15 cellular contexts compared by ENCODE assay signal in the genomic region with DNA sequence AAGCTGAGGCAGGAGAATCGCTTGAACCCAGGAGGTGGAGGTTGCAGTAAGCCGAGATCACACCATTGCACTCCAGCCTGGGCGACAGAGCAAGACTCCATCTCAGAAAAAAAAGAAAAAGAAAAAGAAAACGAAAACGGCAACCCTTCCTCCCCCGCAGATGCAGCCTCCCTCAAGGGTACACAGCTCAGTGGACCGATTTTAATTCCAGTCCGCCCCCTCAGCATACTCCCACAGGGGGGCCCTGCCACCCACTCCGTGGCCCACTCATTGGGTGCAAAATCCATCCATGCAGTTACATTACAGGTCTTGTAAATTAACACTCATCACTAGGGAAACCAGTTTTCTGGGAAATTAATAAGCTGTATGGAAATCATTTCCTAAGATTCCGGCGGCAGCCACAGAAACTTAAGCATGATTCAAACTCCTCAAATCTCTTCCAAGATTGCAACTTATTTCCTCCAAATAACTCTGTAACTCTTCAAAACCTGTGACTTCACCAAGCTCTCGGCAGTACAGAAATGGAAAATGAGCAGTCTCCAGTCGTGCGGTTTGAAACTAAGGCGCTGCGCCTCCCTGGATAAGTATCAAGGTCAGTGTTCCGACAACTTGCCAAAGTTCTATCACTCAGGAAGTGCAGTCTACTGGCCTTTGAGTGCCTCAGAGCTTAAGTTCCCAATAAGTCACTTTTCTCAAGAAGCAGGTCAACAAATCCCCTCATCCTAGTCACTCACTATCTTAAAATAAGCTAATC. TPM values are rescaled to one million over a fixed set of nuclear protein-coding genes. Genes with fewer than 3 reads are reported as not detected.
DNase-seq lines count a peak whose midpoint lies in the region; ATAC-seq, FAIRE-seq and TF ChIP-seq lines count a peak whose summit lies in the region.
"Had no signal": no experiment of that assay in that cellular context is flagged by ENCODE, and none has a peak within 500 bp of the region (broad histone marks: within the 10 kb centered on the region; RNA-seq: fewer than 3 reads in every experiment).

No MANE protein-coding gene starts in this region.

- H3K4me1 Mint-ChIP-seq in endothelial cell (ENCODE audit: unreplicated experiment), result peaks cover 39% of the 10 kb centered on the region
- no peaks in the 10 kb centered on the region for H3K4me1 Mint-ChIP-seq in activated naive CD8-positive, alpha-beta T cell treated with anti-CD3 and anti-CD28 coated beads for 36 hours

- H3K9me3 ChIP-seq in GM23248 (ENCODE audit: low read depth) (no peaks in the 10 kb centered on the region), small intestine (ENCODE audit: control insufficient read depth, low read depth) (no peaks in the 10 kb centered on the region)

- 38 to 39% methylated on average over 17 of the region's 17 CpGs for WGBS in GM23248 (ENCODE audit: low coverage in 1 of 2, low lambda C conversion rate in 2 of 2, missing lambda C conversion rate in 2 of 2), 2 experiments
- 36 to 56% (median 46%) methylated on average over 15 to 17 of the region's 17 CpGs for WGBS in small intestine, 3 donors

- peak overlapping the region; percentile 26 for H3K27ac Mint-ChIP-seq in endothelial cell (ENCODE audit: unreplicated experiment)
- H3K27ac Mint-ChIP-seq in activated naive CD8-positive, alpha-beta T cell treated with anti-CD3 and anti-CD28 coated beads for 36 hours, result no peak overlapping the region
- H3K27ac Mint-ChIP-seq: progenitor cell of endocrine pancreas; T-helper 2 cell treated with Interferon-gamma antibody and Interleukin-4, amounts not matched to agents 5 μg/mL and 100 μg/mL, for 36 hours had no signal

- H3K4me3 ChIP-seq in GM23248 (no peak overlapping the region), small intestine (ENCODE audit: low read depth in 1 of 2, low read length in 2 of 2) (no peak overlapping the region)
- H3K4me3 ChIP-seq: lung had no signal

- no peaks in the 10 kb centered on the region for H3K36me3 Mint-ChIP-seq in endothelial cell (ENCODE audit: low read depth, unreplicated experiment)
- H3K36me3 Mint-ChIP-seq in activated naive CD8-positive, alpha-beta T cell treated with anti-CD3 and anti-CD28 coated beads for 36 hours, result no peaks in the 10 kb centered on the region

- H3K9ac ChIP-seq in GM23248, result no peak overlapping the region

- H3K9me3 Mint-ChIP-seq in endothelial cell (ENCODE audit: unreplicated experiment), result no peaks in the 10 kb centered on the region
- H3K9me3 Mint-ChIP-seq in activated naive CD8-positive, alpha-beta T cell treated with anti-CD3 and anti-CD28 coated beads for 36 hours, result no peaks in the 10 kb centered on the region
- H3K9me3 Mint-ChIP-seq: T-helper 2 cell treated with Interferon-gamma antibody and Interleukin-4, amounts not matched to agents 5 μg/mL and 100 μg/mL, for 36 hours had no signal

- no peaks in the 10 kb centered on the region for H3K9me2 ChIP-seq in GM23248 (ENCODE audit: insufficient read depth)

- peaks cover 7% of the 10 kb centered on the region for H3K4me1 ChIP-seq in GM23248 (ENCODE audit: insufficient read depth)
- peaks cover 0 to 18% of the 10 kb centered on the region in 2 donors for H3K4me1 ChIP-seq in small intestine (ENCODE audit: control insufficient read depth in 2 of 2, insufficient read depth in 1 of 2, low read depth in 1 of 2, low read length in 1 of 2)

- no peaks in the 10 kb centered on the region for H3F3A ChIP-seq in GM23248 (ENCODE audit: insufficient read depth)

- peaks cover 7% of the 10 kb centered on the region for H3K27me3 Mint-ChIP-seq in endothelial cell (ENCODE audit: unreplicated experiment)
- peaks cover 4% of the 10 kb centered on the region for H3K27me3 Mint-ChIP-seq in activated naive CD8-positive, alpha-beta T cell treated with anti-CD3 and anti-CD28 coated beads for 36 hours

- no peak overlapping the region for H3K4me3 Mint-ChIP-seq in endothelial cell (ENCODE audit: unreplicated experiment)
- no peak overlapping the region for H3K4me3 Mint-ChIP-seq in activated naive CD8-positive, alpha-beta T cell treated with anti-CD3 and anti-CD28 coated beads for 36 hours
- H3K4me3 Mint-ChIP-seq: T-helper 2 cell treated with Interferon-gamma antibody and Interleukin-4, amounts not matched to agents 5 μg/mL and 100 μg/mL, for 36 hours had no signal

- no peak overlapping the region for H3K27ac ChIP-seq in GM23248
- no peak overlapping the region for H3K27ac ChIP-seq in small intestine (ENCODE audit: low read depth in 1 of 2, low read length in 1 of 2)

- no peak for FAIRE-seq in small intestine (lab: Jason Lieb, UNC)

- peak; percentile 30 for DNase-seq in GM23248
- no peak for DNase-seq in endothelial cell (ENCODE audit: low spot score)
- DNase-seq in kidney tubule cell (ENCODE audit: low spot score), result peak; percentile 48
- peak; percentile 61 for DNase-seq in small intestine
- no peak for DNase-seq in stimulated activated CD4-positive, alpha-beta T cell treated with anti-CD3 and anti-CD28 coated beads, Interleukin-2, amount 100 ng/mL, for 24 hours
- DNase-seq in activated gamma-delta T cell (lab: John Stamatoyannopoulos, UW), result no peak
- no peak for DNase-seq in activated naive CD8-positive, alpha-beta T cell treated with anti-CD3 and anti-CD28 coated beads for 36 hours
- DNase-seq: activated CD4-positive, alpha-beta T cell treated with anti-CD3 and anti-CD28 coated beads, Interleukin-2, amount 50 U/mL, for 48 hours; activated naive CD4-positive, alpha-beta T cell treated with Interleukin-2 at 50 U/mL for 16 hours; NCI-H2107 had no signal

- H3K4me2 ChIP-seq in GM23248 (ENCODE audit: unreplicated experiment), result no peak overlapping the region

- in situ Hi-C loops in GM23248 (cut with MboI), result no loop called here

- H3K36me3 ChIP-seq in GM23248 (ENCODE audit: low read depth) (no peaks in the 10 kb centered on the region), small intestine (ENCODE audit: control insufficient read depth in 2 of 2, insufficient read depth in 2 of 2, low read length in 2 of 2) (no peaks in the 10 kb centered on the region)

- H3K27me3 ChIP-seq in GM23248 (replicated peaks; ENCODE audit: insufficient read depth) (peaks cover 30% of the 10 kb centered on the region), small intestine (ENCODE audit: control insufficient read depth in 2 of 2, insufficient read depth in 2 of 2, low read length in 2 of 2) (peaks cover 0 to 3% of the 10 kb centered on the region in 2 donors)

- H4K20me1 ChIP-seq in GM23248 (ENCODE audit: insufficient read depth), result no peaks in the 10 kb centered on the region

- H2AFZ ChIP-seq in GM23248, result no peak overlapping the region

- no peak for ATAC-seq in HG02623 (IDR thresholded peaks at IDR 0.05; ENCODE audit: unreplicated experiment)
- ATAC-seq: Panc1 had no signal

- no peak for TF ChIP-seq CTCF in endothelial cell (IDR thresholded peaks at IDR 0.05; ENCODE audit: unreplicated experiment)

- no peaks in the 10 kb centered on the region for H3K79me2 ChIP-seq in GM23248 (ENCODE audit: insufficient read depth)

RNA-seq across cellular contexts. Expression of a gene that starts 24.6 kb away (rescaled TPM):
- not detected in 2 replicates for total RNA-seq in GM23248 (2014; rRNA removed; shearing (Covaris generic))
- polyA plus RNA-seq in GM23248 (2016; fragmentation: Nextera tagmentation; extraction: Ambion mirVana) (not detected in 2 replicates), small intestine (1 to 10 TPM in 2 of 3 donors, under 1 TPM in 1; 0.22 to 2.0 (median 1.1) TPM)
- 46.1 TPM for total RNA-seq in endothelial cell (ENCODE audit: unreplicated experiment)
- 10 to 100 TPM; 26.6 to 26.8 TPM for total RNA-seq in activated naive CD8-positive, alpha-beta T cell treated with anti-CD3 and anti-CD28 coated beads for 36 hours

RNA-seq across cellular contexts. Expression of a gene that starts 55.3 kb away (rescaled TPM):
- total RNA-seq in GM23248 (2014; rRNA removed; shearing (Covaris generic)), result 13.2 and 18.3 TPM in 2 replicates
- polyA plus RNA-seq in GM23248 (2016; fragmentation: Nextera tagmentation; extraction: Ambion mirVana), result 10.1 and 11.7 TPM in 2 replicates
- 50.9 TPM for total RNA-seq in endothelial cell (ENCODE audit: unreplicated experiment)
- polyA plus RNA-seq in small intestine, result 10 to 100 TPM in 2 of 3 donors, 1 to 10 TPM in 1; 8.1 to 13.2 (median 11.6) TPM
- 1 to 10 TPM; 6.7 to 8.0 TPM for total RNA-seq in activated naive CD8-positive, alpha-beta T cell treated with anti-CD3 and anti-CD28 coated beads for 36 hours

Comparison
In these comparisons a context has a peak if more than half of its experiments do, and no peak if none do; other contexts are left out.
1. DNase-seq: peak in GM23248 (single experiment), kidney tubule cell (single experiment) and small intestine (single experiment); none in endothelial cell (single experiment), stimulated activated CD4-positive, alpha-beta T cell treated with anti-CD3 and anti-CD28 coated beads, Interleukin-2, amount 100 ng/mL, for 24 hours (0 of 2), activated gamma-delta T cell (single experiment) and activated naive CD8-positive, alpha-beta T cell treated with anti-CD3 and anti-CD28 coated beads for 36 hours (single experiment).
2. RNA of a gene that starts 24.6 kb away (total RNA-seq): 46.1 TPM in endothelial cell (single experiment) and 26.6 to 26.8 TPM in activated naive CD8-positive, alpha-beta T cell treated with anti-CD3 and anti-CD28 coated beads for 36 hours; not detected in GM23248; every median in the first group is over 10 times any median in the second.